Comparison of ENCODE assay signal across 8 cellular contexts in the genomic region with DNA sequence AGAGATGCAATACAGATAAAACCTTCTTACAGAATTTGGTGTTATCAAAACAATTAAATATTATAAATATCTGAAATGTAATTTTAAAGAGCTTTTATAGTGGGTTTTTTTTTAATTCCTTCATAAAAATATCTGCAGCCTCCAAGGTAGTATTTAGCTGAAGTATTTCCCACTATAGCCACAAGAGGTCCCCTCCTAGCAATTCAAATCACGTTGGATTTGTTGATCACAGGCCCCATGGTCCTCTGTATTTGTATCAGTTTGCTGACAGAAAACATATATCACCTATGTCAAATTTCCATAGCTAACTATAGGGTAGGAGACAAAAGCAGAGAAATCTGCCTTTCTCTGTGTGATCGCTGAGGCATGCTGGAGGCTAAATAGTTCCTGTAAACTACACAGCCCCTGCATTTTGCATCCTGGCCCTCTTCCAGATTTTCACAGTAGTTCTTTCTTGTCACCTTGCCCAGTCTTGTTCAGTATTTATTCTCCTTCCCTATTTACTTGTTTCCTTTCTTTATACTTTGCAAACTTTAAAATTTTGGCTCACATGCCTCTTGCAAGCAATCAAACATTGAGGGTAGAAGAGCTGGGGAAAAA. TPM values are rescaled to one million over a fixed set of nuclear protein-coding genes. Genes with fewer than 3 reads are reported as not detected.
DNase-seq lines count a peak whose midpoint lies in the region; ATAC-seq, FAIRE-seq and TF ChIP-seq lines count a peak whose summit lies in the region.

No MANE protein-coding gene starts in this region.

- H3K27ac Mint-ChIP-seq in activated CD4-positive, alpha-beta T cell treated with anti-CD3 and anti-CD28 coated beads for 36 hours: no peak overlapping the region

- H3K4me1 Mint-ChIP-seq in activated CD4-positive, alpha-beta T cell treated with anti-CD3 and anti-CD28 coated beads for 36 hours: peaks cover 10% of the 10 kb centered on the region

- CTCF ChIA-PET in activated CD4-positive, alpha-beta T cell treated with anti-CD3 and anti-CD28 coated beads for 36 hours (lab: Charles Lee): interaction anchor here (0.6 to 6.9 kb wide), 29 partner anchors 9 to 655 kb away, joined by 3 to 184 read pairs (median 5); no protein-coding TSS in a partner anchor
- CTCF ChIA-PET in OCI-LY7 (lab: Charles Lee; ENCODE audit: unreplicated experiment): interaction anchor here (0.6 to 2.9 kb wide), 6 partner anchors 31 to 84 kb away, joined by 3 to 44 read pairs (median 4); no protein-coding TSS in a partner anchor

- no peaks in the 10 kb centered on the region for H3K27me3 ChIP-seq in right lobe of liver

- H3K4me1 ChIP-seq in OCI-LY7 (ENCODE audit: insufficient read depth, low read length, poor library complexity, severe bottlenecking) (peaks cover 23% of the 10 kb centered on the region), right lobe of liver (no peaks in the 10 kb centered on the region)

- FAIRE-seq in colon (lab: Jason Lieb, UNC): peak; percentile 5

- peak overlapping the region; percentile 22; the same call in 1 of the 2 replicates for H3K4me2 ChIP-seq in OCI-LY7 (ENCODE audit: low read length)

- POLR2A ChIA-PET in activated CD4-positive, alpha-beta T cell treated with anti-CD3 and anti-CD28 coated beads for 36 hours (lab: Charles Lee): no interaction called here
- POLR2A ChIA-PET in OCI-LY7 (lab: Charles Lee): interaction anchor here (0.6 to 3.2 kb wide), 12 partner anchors 9 to 91 kb away, joined by 3 to 46 read pairs (median 4); no protein-coding TSS in a partner anchor

- BruUV-seq in OCI-LY7 (replicated peaks; lab: Mats Ljungman, UMichigan): no TSS peak

- no peak overlapping the region for H3K27ac ChIP-seq in OCI-LY7 (ENCODE audit: low read depth, low read length, poor library complexity, severe bottlenecking)
- no peak overlapping the region for H3K27ac ChIP-seq in right lobe of liver

- H3K27me3 Mint-ChIP-seq in activated CD4-positive, alpha-beta T cell treated with anti-CD3 and anti-CD28 coated beads for 36 hours: peaks cover 24% of the 10 kb centered on the region

- H3K4me3 Mint-ChIP-seq in activated CD4-positive, alpha-beta T cell treated with anti-CD3 and anti-CD28 coated beads for 36 hours: no peak overlapping the region

- peak; percentile 19 for DNase-seq in activated CD4-positive, alpha-beta T cell treated with anti-CD3 and anti-CD28 coated beads for 36 hours
- no peak for DNase-seq in activated CD4-positive, alpha-beta T cell treated with anti-CD3 and anti-CD28 coated beads, Interleukin-2, amount 50 U/mL, for 4 hours
- DNase-seq in OCI-LY7 (ENCODE audit: low spot score): peak; percentile 75
- DNase-seq in right lobe of liver: no peak

- H4K20me1 ChIP-seq in OCI-LY7 (ENCODE audit: insufficient read depth, low read length): no peaks in the 10 kb centered on the region

- H3K9me2 ChIP-seq in OCI-LY7 (ENCODE audit: insufficient read depth, low read length): no peaks in the 10 kb centered on the region

- H3K9me3 ChIP-seq in OCI-LY7 (ENCODE audit: low read length): no peaks in the 10 kb centered on the region
- H3K9me3 ChIP-seq in right lobe of liver: no peaks in the 10 kb centered on the region

- 0% methylated on average over 2 of the region's 2 CpGs for WGBS in right lobe of liver (ENCODE audit: insufficient coverage, low coverage, low lambda C conversion rate, missing lambda C conversion rate)

- no peaks in the 10 kb centered on the region for H3K36me3 Mint-ChIP-seq in activated CD4-positive, alpha-beta T cell treated with anti-CD3 and anti-CD28 coated beads for 36 hours (ENCODE audit: low read depth)

- peak overlapping the region; percentile 88 for H2AFZ ChIP-seq in OCI-LY7 (ENCODE audit: low read length)

- H3K4me3 ChIP-seq in OCI-LY7 (ENCODE audit: low read depth, low read length, poor library complexity, severe bottlenecking) (no peak overlapping the region), right lobe of liver (no peak overlapping the region)

- TF ChIP-seq CTCF in OCI-LY7 (conservative IDR thresholded peaks at IDR 0.05; ENCODE audit: low read length) (peak; percentile 90), right lobe of liver (IDR thresholded peaks at IDR 0.05) (peak; percentile 64 to 72 (median 70))

- intact Hi-C loops in activated CD4-positive, alpha-beta T cell treated with anti-CD3 and anti-CD28 coated beads for 36 hours (cut with DNase I, micrococcal nuclease): loop anchor here (1.0 to 10.0 kb wide), 3 partner anchors 83 to 607 kb away; no protein-coding TSS in a partner anchor
- intact Hi-C loops in OCI-LY7 (cut with micrococcal nuclease; ENCODE audit: unreplicated experiment) (loop anchor here (1.0 kb wide), 1 partner anchor 82 kb away; no protein-coding TSS in a partner anchor), right lobe of liver (cut with DNase I) (loop anchor here (5.0 to 10.0 kb wide), 2 partner anchors 77 to 85 kb away; no protein-coding TSS in a partner anchor)

- ATAC-seq in activated CD4-positive, alpha-beta T cell treated with anti-CD3 and anti-CD28 coated beads for 36 hours: peak; percentile 73
- ATAC-seq in GM19397 (IDR thresholded peaks at IDR 0.05; ENCODE audit: unreplicated experiment) (peak; percentile 74), HG03521 (IDR thresholded peaks at IDR 0.05; ENCODE audit: unreplicated experiment) (peak; percentile 71), right lobe of liver (peak; percentile 91 to 94 (median 93)), GM18873 (IDR thresholded peaks at IDR 0.05; ENCODE audit: low FRiP score, unreplicated experiment) (no peak)

- no peak for TF ChIP-seq POLR2A in right lobe of liver (IDR thresholded peaks at IDR 0.05)

- H3K79me2 ChIP-seq in OCI-LY7 (ENCODE audit: insufficient read depth, low read depth, low read length): no peaks in the 10 kb centered on the region

- no peaks in the 10 kb centered on the region for H3K36me3 ChIP-seq in OCI-LY7 (ENCODE audit: insufficient read depth, low read length)
- H3K36me3 ChIP-seq in right lobe of liver: no peaks in the 10 kb centered on the region

- peaks cover 3% of the 10 kb centered on the region for H3K9me3 Mint-ChIP-seq in activated CD4-positive, alpha-beta T cell treated with anti-CD3 and anti-CD28 coated beads for 36 hours (ENCODE audit: low read depth)

RNA-seq across cellular contexts. Expression of gene CTNNA3, which starts 1.8 kb away (rescaled TPM):
- under 1 TPM in 1 of 2 experiments, not detected in 1; 0.30 TPM for total RNA-seq in activated CD4-positive, alpha-beta T cell treated with anti-CD3 and anti-CD28 coated beads for 36 hours
- total RNA-seq in OCI-LY7 (2014; rRNA removed; shearing (Covaris generic)): not detected in 2 replicates
- 0.68 TPM in 1 of 2 replicates, not detected in the other for total RNA-seq in OCI-LY7 (2022)
- 1 to 10 TPM in 5 of 6 experiments, under 1 TPM in 1; 0.19 to 3.6 (median 1.2) TPM for total RNA-seq in right lobe of liver

Comparison
In these comparisons a context has a peak if more than half of its experiments do, and no peak if none do; other contexts are left out.
1. DNase-seq: peak in activated CD4-positive, alpha-beta T cell treated with anti-CD3 and anti-CD28 coated beads for 36 hours (single experiment) and OCI-LY7 (single experiment); none in activated CD4-positive, alpha-beta T cell treated with anti-CD3 and anti-CD28 coated beads, Interleukin-2, amount 50 U/mL, for 4 hours (0 of 2) and right lobe of liver (0 of 3).